ENCODE assay signal across 8 cellular contexts in genomic region chr2:10448646-10449480, GRCh38. TPM values are rescaled to one million over a fixed set of nuclear protein-coding genes. Genes with fewer than 3 reads are reported as not detected.
DNase-seq lines count a peak whose midpoint lies in the region; ATAC-seq and TF ChIP-seq lines count a peak whose summit lies in the region.

No MANE protein-coding gene starts in this region.

- peaks cover 3% of the 10 kb centered on the region for H3K4me1 ChIP-seq in prostate gland (replicated peaks)
- peaks cover 38% of the 10 kb centered on the region for H3K4me1 ChIP-seq in upper lobe of right lung

- DNase-seq in DMS79 treated with DMSO at 0.1 percent for 48 hours (lab: John Stamatoyannopoulos, UW), result peak; percentile 91
- peak; percentile 87 for DNase-seq in Jurkat, Clone E6-1 (ENCODE audit: low read depth, low spot score)
- peak; percentile 97 for DNase-seq in RPMI8226
- DNase-seq in activated effector memory CD4-positive, alpha-beta T cell treated with Interleukin-2 at 50 U/mL for 16 hours, result peak; percentile 93
- DNase-seq in head of caudate nucleus, result peak in 32 of 42 donors; percentile 16 to 95 (median 90)
- DNase-seq in prostate gland (ENCODE audit: low spot score), result peak; percentile 82
- DNase-seq in upper lobe of right lung, result peak; percentile 96

- intact Hi-C loops in head of caudate nucleus (cut with DNase I), result loop anchor here (10.0 kb wide), 1 partner anchor 236 kb away; the partner anchor contains the start of gene NOL10
- intact Hi-C loops in prostate gland (cut with DNase I), result loop anchor here (10.0 kb wide), 1 partner anchor 216 kb away; no protein-coding TSS in a partner anchor
- intact Hi-C loops in upper lobe of right lung (cut with DNase I), result no loop called here

- peak in 3 of 4 experiments; percentile 14 to 44 (median 37) for TF ChIP-seq CTCF in prostate gland (IDR thresholded peaks at IDR 0.05)
- peak; percentile 24 for TF ChIP-seq CTCF in upper lobe of right lung (IDR thresholded peaks at IDR 0.05)

- TF ChIP-seq POLR2A in prostate gland (IDR thresholded peaks at IDR 0.05), result peak; percentile 52

- ATAC-seq in GM21737 (IDR thresholded peaks at IDR 0.05; ENCODE audit: unreplicated experiment), result peak; percentile 63
- ATAC-seq in upper lobe of right lung, result peak; percentile 0

- H3K4me3 ChIP-seq in Jurkat, Clone E6-1 (ENCODE audit: low read length), result peak overlapping the region; percentile 54
- H3K4me3 ChIP-seq in prostate gland (peak overlapping the region; percentile 59 to 60), upper lobe of right lung (peak overlapping the region; percentile 69)

- H3K36me3 ChIP-seq in prostate gland (peaks cover 0 to 5% of the 10 kb centered on the region in 2 donors), upper lobe of right lung (peaks cover 12% of the 10 kb centered on the region)

- H3K27ac ChIP-seq in prostate gland, result peak overlapping the region; percentile 86 to 88
- peak overlapping the region; percentile 88 for H3K27ac ChIP-seq in upper lobe of right lung

- H3K9me3 ChIP-seq in prostate gland (no peaks in the 10 kb centered on the region), upper lobe of right lung (no peaks in the 10 kb centered on the region)

- H3K27me3 ChIP-seq in prostate gland (replicated peaks; ENCODE audit: insufficient read depth), result no peaks in the 10 kb centered on the region
- H3K27me3 ChIP-seq in upper lobe of right lung, result no peaks in the 10 kb centered on the region

- 2% methylated on average over 60 of the region's 61 CpGs for WGBS in prostate gland

RNA-seq across cellular contexts. Expression of gene ODC1, which starts 0.7 kb away (rescaled TPM):
- polyA plus RNA-seq in Jurkat, Clone E6-1 (2012; ENCODE audit: insufficient read depth, insufficient read length), result 187 TPM
- total RNA-seq in prostate gland (100 to 1,000 TPM; 147 to 261 TPM), upper lobe of right lung (50.9 TPM)

Comparison
In these comparisons a context has a peak if more than half of its experiments do, and no peak if none do; other contexts are left out.
1. Peak in every context shown above with its lines: DNase-seq, ATAC-seq, H3K4me3 ChIP-seq and H3K27ac ChIP-seq.